ENCODE assay signal across 8 cellular contexts in the genomic region with DNA sequence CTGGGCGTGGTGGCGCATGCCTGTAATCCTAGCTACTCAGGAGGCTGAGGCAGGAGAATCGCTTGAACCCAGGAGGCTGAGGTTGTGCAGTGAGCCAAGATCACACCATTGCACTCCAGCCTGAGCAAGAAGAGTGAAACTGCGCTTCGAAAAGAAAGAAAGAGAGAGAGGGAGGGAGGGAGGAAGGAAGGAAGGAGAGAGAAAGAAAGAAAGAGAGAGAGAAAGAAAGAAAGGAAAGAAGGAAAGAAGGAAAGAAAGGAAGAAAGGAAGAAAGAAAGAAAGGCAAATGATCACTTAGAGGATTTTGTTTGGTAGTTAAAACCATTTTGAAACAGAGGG. TPM values are rescaled to one million over a fixed set of nuclear protein-coding genes. Genes with fewer than 3 reads are reported as not detected.
DNase-seq lines count a peak whose midpoint lies in the region; ATAC-seq and TF ChIP-seq lines count a peak whose summit lies in the region.
"Not testable (repeated sequence)": the region's sequence is repeated elsewhere in the genome, so short reads cannot be mapped to it uniquely, and the experiment has no call there.

No MANE protein-coding gene starts in this region.

- H3K4me3 ChIP-seq in gastroesophageal sphincter, spleen, upper lobe of right lung: not testable (repeated sequence)

- POLR2A ChIA-PET in CD4-positive, alpha-beta T cell (lab: Charles Lee), result interaction anchor here (1.0 to 8.0 kb wide), 3 partner anchors 12 to 31 kb away, joined by 4 to 226 read pairs (median 4); no protein-coding TSS in a partner anchor
- POLR2A ChIA-PET in T-cell (lab: Charles Lee), result interaction anchor here in 1 of 2 donors (0.6 kb wide), 1 partner anchor 44 kb away, joined by 4 read pairs; no protein-coding TSS in a partner anchor

- H3K4me1 ChIP-seq in gastroesophageal sphincter (peaks cover 0 to 15% (median 0%) of the 10 kb centered on the region in 3 donors), spleen (peaks cover 46 to 78% (median 65%) of the 10 kb centered on the region in 6 donors), upper lobe of right lung (peaks cover 35% of the 10 kb centered on the region)

- H3K27me3 Mint-ChIP-seq in CD4-positive, alpha-beta T cell; T-cell; activated naive CD8-positive, alpha-beta T cell treated with anti-CD3 and anti-CD28 coated beads for 36 hours; naive B cell: not testable (repeated sequence)

- peaks cover 0 to 17% of the 10 kb centered on the region in 2 donors for H3K36me3 ChIP-seq in gastroesophageal sphincter
- peaks cover 0 to 25% (median 23%) of the 10 kb centered on the region in 6 donors for H3K36me3 ChIP-seq in spleen
- peaks cover 24% of the 10 kb centered on the region for H3K36me3 ChIP-seq in upper lobe of right lung

- not testable (repeated sequence) for TF ChIP-seq POLR2A in gastroesophageal sphincter (IDR thresholded peaks at IDR 0.05); spleen (IDR thresholded peaks at IDR 0.05)

- peaks cover 30% of the 10 kb centered on the region for H3K36me3 Mint-ChIP-seq in CD4-positive, alpha-beta T cell (ENCODE audit: low read depth)
- peaks cover 21% of the 10 kb centered on the region for H3K36me3 Mint-ChIP-seq in T-cell
- peaks cover 30% of the 10 kb centered on the region for H3K36me3 Mint-ChIP-seq in activated naive CD8-positive, alpha-beta T cell treated with anti-CD3 and anti-CD28 coated beads for 36 hours
- H3K36me3 Mint-ChIP-seq in naive B cell, result peaks cover 6 to 12% of the 10 kb centered on the region in 2 donors

- CTCF ChIA-PET in CD4-positive, alpha-beta T cell (lab: Charles Lee), result interaction anchor here (0.9 to 1.9 kb wide), 4 partner anchors 12 to 225 kb away, joined by 3 to 9 read pairs (median 4); no protein-coding TSS in a partner anchor
- CTCF ChIA-PET in T-cell (lab: Charles Lee), result interaction anchor here in 1 of 2 donors (1.0 kb wide), 1 partner anchor 36 kb away, joined by 5 read pairs; no protein-coding TSS in a partner anchor

- H3K4me1 Mint-ChIP-seq in CD4-positive, alpha-beta T cell (ENCODE audit: low read depth), result peaks cover 73% of the 10 kb centered on the region
- peaks cover 70 to 74% (median 72%) of the 10 kb centered on the region in 3 donors for H3K4me1 Mint-ChIP-seq in T-cell
- H3K4me1 Mint-ChIP-seq in activated naive CD8-positive, alpha-beta T cell treated with anti-CD3 and anti-CD28 coated beads for 36 hours, result peaks cover 66% of the 10 kb centered on the region
- peaks cover 63 to 78% (median 76%) of the 10 kb centered on the region in 3 donors for H3K4me1 Mint-ChIP-seq in naive B cell

- WGBS in gastroesophageal sphincter (ENCODE audit: low coverage in 1 of 2), 2 donors, result 89 to 96% methylated on average over 4 to 5 of the region's 5 CpGs
- 94 to 99% (median 96%) methylated on average over 5 of the region's 5 CpGs for WGBS in spleen, 5 donors

- not testable (repeated sequence) for H3K27me3 ChIP-seq in CD4-positive, alpha-beta T cell (ENCODE audit: control insufficient read depth, insufficient read depth, low read length); gastroesophageal sphincter; spleen (replicated peaks in 1 of 7); upper lobe of right lung

- not testable (repeated sequence) for TF ChIP-seq EP300 in gastroesophageal sphincter (IDR thresholded peaks at IDR 0.05)

- H3K27ac ChIP-seq in CD4-positive, alpha-beta T cell (ENCODE audit: low read depth, low read length), result not testable (repeated sequence)
- peak overlapping the region in 3 of 4 donors; percentile 9 to 62 (median 18) for H3K27ac ChIP-seq in gastroesophageal sphincter
- H3K27ac ChIP-seq in spleen, result peak overlapping the region in 5 of 8 donors; percentile 42 to 100 (median 72)
- peak overlapping the region; percentile 39 for H3K27ac ChIP-seq in upper lobe of right lung

- not testable (repeated sequence) for DNase-seq in CD4-positive, alpha-beta T cell; T-cell; activated naive CD8-positive, alpha-beta T cell treated with anti-CD3 and anti-CD28 coated beads for 36 hours; naive B cell; spleen; upper lobe of right lung
- DNase-seq in activated CD8-positive, alpha-beta memory T cell treated with anti-CD3 and anti-CD28 coated beads, Interleukin-2, amount 50 U/mL, for 48 hours, result peak; percentile 43

- ATAC-seq in CD4-positive, alpha-beta T cell (ENCODE audit: poor library complexity); T-cell (replicated peaks in 1 of 4); gastroesophageal sphincter; naive B cell (ENCODE audit: low read depth in 2 of 2); upper lobe of right lung: not testable (repeated sequence)

- peak overlapping the region; percentile 98 for H3K27ac Mint-ChIP-seq in CD4-positive, alpha-beta T cell
- H3K27ac Mint-ChIP-seq in T-cell (peak overlapping the region; percentile 73 to 79), naive B cell (peak overlapping the region in 5 of 6 donors; percentile 53 to 100 (median 85))
- H3K27ac Mint-ChIP-seq in activated naive CD8-positive, alpha-beta T cell treated with anti-CD3 and anti-CD28 coated beads for 36 hours, result peak overlapping the region; percentile 91

- TF ChIP-seq CTCF in CD4-positive, alpha-beta T cell (IDR thresholded peaks at IDR 0.05); gastroesophageal sphincter (IDR thresholded peaks at IDR 0.05); spleen (IDR thresholded peaks at IDR 0.05 in 8 of 11, conservative IDR thresholded peaks at IDR 0.05 in 3 of 11); upper lobe of right lung (IDR thresholded peaks at IDR 0.05): not testable (repeated sequence)

- not testable (repeated sequence) for H3K9me3 Mint-ChIP-seq in CD4-positive, alpha-beta T cell; T-cell; activated naive CD8-positive, alpha-beta T cell treated with anti-CD3 and anti-CD28 coated beads for 36 hours; naive B cell

- intact Hi-C loops in CD4-positive, alpha-beta T cell (cut with DNase I, micrococcal nuclease), result loop anchor here in 1 of 2 experiments (2.0 kb wide), 1 partner anchor 36 kb away; no protein-coding TSS in a partner anchor
- intact Hi-C loops in spleen (cut with DNase I; ENCODE audit: low total_unique reads); upper lobe of right lung (cut with DNase I): not testable (repeated sequence)

- peak overlapping the region; percentile 43 for H3K4me3 Mint-ChIP-seq in CD4-positive, alpha-beta T cell
- peak overlapping the region in 1 of 3 donors; percentile 98 for H3K4me3 Mint-ChIP-seq in T-cell
- not testable (repeated sequence) for H3K4me3 Mint-ChIP-seq in activated naive CD8-positive, alpha-beta T cell treated with anti-CD3 and anti-CD28 coated beads for 36 hours
- H3K4me3 Mint-ChIP-seq in naive B cell, result peak overlapping the region in 2 of 8 donors; percentile 48 to 77

- H3K9me3 ChIP-seq in CD4-positive, alpha-beta T cell (ENCODE audit: control insufficient read depth, low read length); gastroesophageal sphincter; spleen; upper lobe of right lung: not testable (repeated sequence)

RNA-seq across cellular contexts. Expression of a gene that starts 7.9 kb away (rescaled TPM):
- 1,000 to 10,000 TPM; 1,136 to 1,173 TPM for total RNA-seq in CD4-positive, alpha-beta T cell
- 1,000 to 10,000 TPM; 1,114 to 1,417 (median 1,253) TPM for total RNA-seq in T-cell
- total RNA-seq in activated naive CD8-positive, alpha-beta T cell treated with anti-CD3 and anti-CD28 coated beads for 36 hours, result 100 to 1,000 TPM; 481 to 482 TPM
- total RNA-seq in gastroesophageal sphincter, result 100 to 1,000 TPM; 259 to 607 (median 482) TPM
- 1,000 to 10,000 TPM; 2,024 to 3,192 (median 2,301) TPM for polyA plus RNA-seq in naive B cell (ENCODE audit: low read depth in 6 of 6)
- total RNA-seq in spleen, result 1,000 to 10,000 TPM; 1,072 to 2,111 (median 1,510) TPM
- polyA plus RNA-seq in spleen, result 100 to 1,000 TPM; 514 to 675 (median 646) TPM
- 1,028 TPM for total RNA-seq in upper lobe of right lung

RNA-seq across cellular contexts. Expression of a gene that starts 59.1 kb away (rescaled TPM):
- total RNA-seq in CD4-positive, alpha-beta T cell, result 100 to 1,000 TPM; 145 to 151 TPM
- total RNA-seq in T-cell, result 100 to 1,000 TPM in 2 of 5 donors, 10 to 100 TPM in 3; 65.5 to 167 (median 72.9) TPM
- total RNA-seq in activated naive CD8-positive, alpha-beta T cell treated with anti-CD3 and anti-CD28 coated beads for 36 hours, result 100 to 1,000 TPM; 123 to 126 TPM
- 10 to 100 TPM; 39.2 to 48.3 (median 42.4) TPM for total RNA-seq in gastroesophageal sphincter
- 10 to 100 TPM; 23.8 to 47.4 (median 36.8) TPM for polyA plus RNA-seq in naive B cell (ENCODE audit: low read depth in 6 of 6)
- 10 to 100 TPM; 28.0 to 84.6 (median 56.7) TPM for total RNA-seq in spleen
- 10 to 100 TPM; 40.3 to 55.6 (median 45.6) TPM for polyA plus RNA-seq in spleen
- 54.8 TPM for total RNA-seq in upper lobe of right lung

RNA-seq across cellular contexts. Expression of a gene that starts 59.9 kb away (rescaled TPM):
- total RNA-seq in CD4-positive, alpha-beta T cell, result 10 to 100 TPM; 10.3 to 13.2 TPM
- 10 to 100 TPM; 12.8 to 22.1 (median 19.7) TPM for total RNA-seq in T-cell
- 10 to 100 TPM; 32.7 to 34.4 TPM for total RNA-seq in activated naive CD8-positive, alpha-beta T cell treated with anti-CD3 and anti-CD28 coated beads for 36 hours
- total RNA-seq in gastroesophageal sphincter, result 10 to 100 TPM in 2 of 4 donors, 1 to 10 TPM in 2; 3.5 to 21.6 (median 7.9) TPM
- polyA plus RNA-seq in naive B cell (ENCODE audit: low read depth in 6 of 6), result 10 to 100 TPM in 4 of 6 donors, 1 to 10 TPM in 2; 8.1 to 14.2 (median 11.2) TPM
- 10 to 100 TPM in 6 of 7 donors, 1 to 10 TPM in 1; 8.1 to 19.6 (median 12.9) TPM for total RNA-seq in spleen
- 10 to 100 TPM; 11.5 to 15.6 (median 12.9) TPM for polyA plus RNA-seq in spleen
- 6.9 TPM for total RNA-seq in upper lobe of right lung
